ENCODE assay signal across 9 cellular contexts in the genomic region with DNA sequence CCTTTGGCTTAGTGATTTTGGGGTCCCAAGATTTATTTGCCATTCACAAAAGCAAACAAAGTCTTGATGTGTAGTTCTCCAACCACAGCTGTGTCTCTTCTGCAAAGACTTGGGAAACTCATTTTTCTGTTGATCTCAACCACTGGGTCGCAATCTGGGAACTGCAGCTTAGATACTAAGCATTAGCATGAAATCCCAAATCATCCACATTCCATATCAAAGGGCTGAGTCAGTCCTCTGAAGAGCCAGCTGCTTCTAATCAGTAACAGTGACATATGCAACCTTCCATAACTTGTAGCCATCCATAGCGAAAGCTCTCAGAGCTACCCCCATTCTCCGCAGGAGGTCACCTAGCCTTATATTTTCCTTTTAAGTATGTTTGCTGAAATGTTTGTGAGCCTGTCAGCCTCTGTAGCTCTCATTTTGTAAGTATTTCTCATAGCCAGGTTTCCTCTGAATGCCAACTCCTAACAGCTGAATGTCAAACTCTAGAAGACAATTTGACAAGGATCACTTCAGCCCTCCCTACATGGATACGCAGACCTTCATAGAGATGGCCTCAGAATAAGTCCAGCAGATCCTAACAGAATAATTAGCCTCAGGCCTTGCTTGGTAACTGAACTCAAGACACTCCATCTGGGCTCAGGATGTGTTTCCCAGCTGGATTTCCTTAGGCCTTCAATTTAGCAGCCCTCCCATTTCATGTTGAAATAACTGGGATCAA. TPM values are rescaled to one million over a fixed set of nuclear protein-coding genes. Genes with fewer than 3 reads are reported as not detected.
DNase-seq lines count a peak whose midpoint lies in the region; ATAC-seq and TF ChIP-seq lines count a peak whose summit lies in the region.
"Not testable (repeated sequence)": the region's sequence is repeated elsewhere in the genome, so short reads cannot be mapped to it uniquely, and the experiment has no call there.
"Had no signal": no experiment of that assay in that cellular context is flagged by ENCODE, and none has a peak within 500 bp of the region (broad histone marks: within the 10 kb centered on the region; RNA-seq: fewer than 3 reads in every experiment).

No MANE protein-coding gene starts in this region.

- in situ Hi-C loops in transverse colon (cut with MboI; ENCODE audit: low pct_ligation_motif_present in 1 of 4, low pct_unique_long_range_greater_than_20kb in 1 of 4, low sequenced_read_pairs in 3 of 4): not testable (repeated sequence)

- not testable (repeated sequence) for H3K4me3 Mint-ChIP-seq in chondrocyte (ENCODE audit: unreplicated experiment); osteocyte (ENCODE audit: unreplicated experiment)

- H3K4me3 ChIP-seq in AG04450 (ENCODE audit: low read depth, low read length); lower lobe of right lung; transverse colon: not testable (repeated sequence)

- not testable (repeated sequence) for H3K27me3 Mint-ChIP-seq in chondrocyte (ENCODE audit: low read depth); osteocyte (ENCODE audit: unreplicated experiment)

- 94 to 100% methylated on average over 2 to 3 of the region's 4 CpGs for WGBS in transverse colon (ENCODE audit: low coverage in 1 of 2), 2 donors

- ATAC-seq in SK-N-SH treated with all-trans-retinoic acid at 6 μM for 48 hours (peak; percentile 96), lower lobe of right lung (peak in 1 of 2 donors; percentile 38)

- H3K9me3 Mint-ChIP-seq in chondrocyte (ENCODE audit: low read depth); osteocyte (ENCODE audit: unreplicated experiment): not testable (repeated sequence)

- DNase-seq in AG04450 (ENCODE audit: low read depth, low spot score); chondrocyte (ENCODE audit: low spot score); lower lobe of right lung; osteocyte (ENCODE audit: extremely low spot score, unreplicated experiment); transverse colon: not testable (repeated sequence)
- DNase-seq in HS-5 (ENCODE audit: low read depth) (peak; percentile 28), fibroblast of peridontal ligament (ENCODE audit: extremely low read depth) (peak; percentile 44)

- CTCF ChIA-PET in AG04450 (lab: Charles Lee): interaction anchor here (0.6 kb wide), 1 partner anchor 18 kb away, joined by 3 read pairs; no protein-coding TSS in a partner anchor

- not testable (repeated sequence) for TF ChIP-seq POLR2A in transverse colon (IDR thresholded peaks at IDR 0.05)

- peaks cover 19% of the 10 kb centered on the region for H3K36me3 Mint-ChIP-seq in chondrocyte (ENCODE audit: low read depth)
- H3K36me3 Mint-ChIP-seq in osteocyte (ENCODE audit: unreplicated experiment): peaks cover 36% of the 10 kb centered on the region

- not testable (repeated sequence) for H3K9me3 ChIP-seq in AG04450 (ENCODE audit: control insufficient read depth, insufficient read depth, low read length); lower lobe of right lung; transverse colon

- not testable (repeated sequence) for H3K4me1 ChIP-seq in lower lobe of right lung
- peaks cover 0 to 10% (median 2%) of the 10 kb centered on the region in 4 donors for H3K4me1 ChIP-seq in transverse colon

- POLR2A ChIA-PET in AG04450 (lab: Yijun Ruan, JAX): interaction anchor here (0.6 to 1.9 kb wide), 2 partner anchors 18 to 31 kb away, joined by 4 to 8 read pairs; no protein-coding TSS in a partner anchor

- intact Hi-C loops in lower lobe of right lung (cut with DNase I); transverse colon (cut with DNase I; ENCODE audit: low total_unique reads): not testable (repeated sequence)

- H3K27ac Mint-ChIP-seq in chondrocyte (ENCODE audit: unreplicated experiment): peak overlapping the region; percentile 52
- peak overlapping the region; percentile 44 for H3K27ac Mint-ChIP-seq in osteocyte (ENCODE audit: unreplicated experiment)

- TF ChIP-seq CTCF in AG04450 (IDR thresholded peaks at IDR 0.05; ENCODE audit: low read depth, low read length); chondrocyte (IDR thresholded peaks at IDR 0.05); lower lobe of right lung (IDR thresholded peaks at IDR 0.05); osteocyte (IDR thresholded peaks at IDR 0.05); transverse colon (IDR thresholded peaks at IDR 0.05): not testable (repeated sequence)

- not testable (repeated sequence) for H3K27me3 ChIP-seq in AG04450 (ENCODE audit: control insufficient read depth, insufficient read depth, low read length); lower lobe of right lung (ENCODE audit: low read depth); transverse colon

- not testable (repeated sequence) for TF ChIP-seq EP300 in transverse colon (IDR thresholded peaks at IDR 0.05; ENCODE audit: low read depth)

- H3K4me1 Mint-ChIP-seq in chondrocyte (ENCODE audit: low read depth) (peaks cover 57% of the 10 kb centered on the region), osteocyte (ENCODE audit: unreplicated experiment) (peaks cover 31% of the 10 kb centered on the region)

- not testable (repeated sequence) for H3K36me3 ChIP-seq in lower lobe of right lung, transverse colon

- peak overlapping the region; percentile 62 for H3K27ac ChIP-seq in AG04450 (ENCODE audit: low read depth, low read length)
- H3K27ac ChIP-seq in lower lobe of right lung: peak overlapping the region; percentile 15
- peak overlapping the region; percentile 9 to 67 (median 49) for H3K27ac ChIP-seq in transverse colon

RNA-seq across cellular contexts. Expression of a gene that starts 44.7 kb away (rescaled TPM):
- 40.5 and 43.7 TPM in 2 replicates for polyA plus RNA-seq in AG04450 (2011; rRNA removed)
- 92.4 and 95.9 TPM in 2 replicates for polyA minus RNA-seq in AG04450 (2011; rRNA and poly(A)+ RNA removed)
- 45.6 to 70.2 TPM (median 47.2 TPM) in 3 replicates for total RNA-seq in chondrocyte
- total RNA-seq in lower lobe of right lung: 57.2 TPM
- total RNA-seq in osteocyte: 66.6 and 71.7 TPM in 2 replicates
- total RNA-seq in transverse colon: 10 to 100 TPM; 14.3 to 23.9 (median 16.8) TPM
- total RNA-seq: HT-29 had no signal
